ENCODE assay signal across 23 cellular contexts in genomic region chr17:81998222-81998621, GRCh38. TPM values are rescaled to one million over a fixed set of nuclear protein-coding genes. Genes with fewer than 3 reads are reported as not detected.
"Had no signal": no experiment of that assay in that cellular context is flagged by ENCODE, and none has a peak within 500 bp of the region (broad histone marks: within the 10 kb centered on the region; RNA-seq: fewer than 3 reads in every experiment).

No MANE protein-coding gene starts in this region.

- H3K27me3 ChIP-seq: dorsolateral prefrontal cortex, esophagus muscularis mucosa, gastrocnemius medialis, ovary, right atrium auricular region, suprapubic skin, thyroid gland, upper lobe of left lung, uterus had no signal

- H3K4me3 ChIP-seq: coronary artery, dorsolateral prefrontal cortex, esophagus muscularis mucosa, gastrocnemius medialis, ovary, right atrium auricular region, suprapubic skin, thyroid gland, upper lobe of left lung, uterus had no signal

- H3K9me3 ChIP-seq: esophagus muscularis mucosa, gastrocnemius medialis, ovary, right atrium auricular region, suprapubic skin, thyroid gland, upper lobe of left lung, uterus had no signal

- H3K4me3 Mint-ChIP-seq: naive thymus-derived CD4-positive, alpha-beta T cell; neural crest cell had no signal

- H3K27me3 Mint-ChIP-seq: naive thymus-derived CD4-positive, alpha-beta T cell had no signal

- FAIRE-seq: endometrium, small intestine had no signal

- ATAC-seq: gastrocnemius medialis; naive thymus-derived CD4-positive, alpha-beta T cell had no signal

- H3K9me3 Mint-ChIP-seq: naive thymus-derived CD4-positive, alpha-beta T cell; neural crest cell had no signal

- H3K27ac ChIP-seq: coronary artery, dorsolateral prefrontal cortex, epithelial cell of prostate, esophagus muscularis mucosa, gastrocnemius medialis, ovary, right atrium auricular region, suprapubic skin, thyroid gland, uterus had no signal

- DNase-seq: dorsolateral prefrontal cortex; effector memory CD4-positive, alpha-beta T cell; gastrocnemius medialis; mesendoderm; naive thymus-derived CD4-positive, alpha-beta T cell; nucleus accumbens; ovary; small intestine; stimulated activated CD4-positive, alpha-beta T cell treated with anti-CD3 and anti-CD28 coated beads, Interleukin-2, amount 100 ng/mL, for 48 hours; stimulated activated naive CD4-positive, alpha-beta T cell treated with Interleukin-2 at 50 U/mL for 16 hours; uterus had no signal

- H3K36me3 ChIP-seq: ovary, right atrium auricular region, thyroid gland, uterus had no signal

- H3K27ac Mint-ChIP-seq: naive thymus-derived CD4-positive, alpha-beta T cell had no signal

RNA-seq across cellular contexts. Expression of gene RAC3, which starts 33.3 kb away (rescaled TPM):
- polyA plus RNA-seq: naive thymus-derived CD4-positive, alpha-beta T cell had no signal

RNA-seq across cellular contexts. Expression of gene NOTUM, which starts 37.2 kb away (rescaled TPM):
- total RNA-seq: chondrocyte, mononuclear cell, posterior vena cava had no signal
